In genomic region chr11:66408488-66409214, GRCh38 we compare ENCODE assay signal across 1 cellular context.
TF ChIP-seq lines count a peak whose summit lies in the region.

No MANE protein-coding gene starts in this region.

TF ChIP-seq in WTC11, 78 proteins besides CTCF, POLR2A, EP300 and RAD21 (continued from another document):
- TF ChIP-seq ZNF423 (CRISPR knock-in tag; IDR thresholded peaks at IDR 0.05) = no peak
- no peak for TF ChIP-seq ATF1 (CRISPR knock-in tag; IDR thresholded peaks at IDR 0.05)
- TF ChIP-seq AFF4 (CRISPR knock-in tag; IDR thresholded peaks at IDR 0.05; ENCODE audit: borderline replicate concordance) = peak; percentile 54; the same call in 1 of the 2 replicates
- TF ChIP-seq SP1 (CRISPR knock-in tag; conservative IDR thresholded peaks at IDR 0.05) = peak; percentile 35; the same call in 1 of the 2 replicates
- TF ChIP-seq USF1 (CRISPR knock-in tag; IDR thresholded peaks at IDR 0.05) = peak; percentile 27; the same call in 1 of the 2 replicates
- TF ChIP-seq HMGXB4 (CRISPR knock-in tag; IDR thresholded peaks at IDR 0.05) = peak; percentile 92
- TF ChIP-seq TCF7 (CRISPR knock-in tag; IDR thresholded peaks at IDR 0.05; ENCODE audit: low read depth) = no peak
- no peak for TF ChIP-seq GRHL2 (CRISPR knock-in tag; IDR thresholded peaks at IDR 0.05; ENCODE audit: insufficient replicate concordance, severe bottlenecking)
- TF ChIP-seq IRF2 (CRISPR knock-in tag; IDR thresholded peaks at IDR 0.05; ENCODE audit: borderline replicate concordance, low read depth) = no peak
- TF ChIP-seq NR3C1 (CRISPR knock-in tag; conservative IDR thresholded peaks at IDR 0.05; ENCODE audit: low read depth) = 0 out of 2 replicates have a peak, but pooled peaks have one; percentile 20
- no peak for TF ChIP-seq NFE2L1 (CRISPR knock-in tag; IDR thresholded peaks at IDR 0.05)
- no peak for TF ChIP-seq PRDM15 (CRISPR knock-in tag; IDR thresholded peaks at IDR 0.05)
- TF ChIP-seq ZNF219 (CRISPR knock-in tag; IDR thresholded peaks at IDR 0.05; ENCODE audit: borderline replicate concordance) = no peak
- TF ChIP-seq ZBTB21 (CRISPR knock-in tag; IDR thresholded peaks at IDR 0.05; ENCODE audit: borderline replicate concordance) = 0 out of 2 replicates have a peak, but pooled peaks have one; percentile 45
- no peak; the same call in 1 of the 2 replicates for TF ChIP-seq HMGA2 (CRISPR knock-in tag; IDR thresholded peaks at IDR 0.05)
- TF ChIP-seq CBFB (CRISPR knock-in tag; IDR thresholded peaks at IDR 0.05; ENCODE audit: low read depth) = 0 out of 2 replicates have a peak, but pooled peaks have one; percentile 80
- no peak for TF ChIP-seq ZNF232 (CRISPR knock-in tag; IDR thresholded peaks at IDR 0.05)
- 0 out of 2 replicates have a peak, but pooled peaks have one; percentile 47 for TF ChIP-seq E2F5 (CRISPR knock-in tag; IDR thresholded peaks at IDR 0.05)
- TF ChIP-seq MAX (CRISPR knock-in tag; IDR thresholded peaks at IDR 0.05) = peak; percentile 71
- peak; percentile 29; the same call in 1 of the 2 replicates for TF ChIP-seq TEAD1 (CRISPR knock-in tag; IDR thresholded peaks at IDR 0.05)
- no peak for TF ChIP-seq ATF2 (CRISPR knock-in tag; IDR thresholded peaks at IDR 0.05; ENCODE audit: borderline replicate concordance, low read depth)
- TF ChIP-seq ETV6 (CRISPR knock-in tag; IDR thresholded peaks at IDR 0.05) = no peak
- TF ChIP-seq ZNF281 (CRISPR knock-in tag; IDR thresholded peaks at IDR 0.05) = 0 out of 2 replicates have a peak, but pooled peaks have one; percentile 30
- TF ChIP-seq ZNF121 (CRISPR knock-in tag; IDR thresholded peaks at IDR 0.05) = no peak
- TF ChIP-seq ERG (CRISPR knock-in tag; IDR thresholded peaks at IDR 0.05) = 0 out of 2 replicates have a peak, but pooled peaks have one; percentile 23
- no peak for TF ChIP-seq ZNF512 (CRISPR knock-in tag; IDR thresholded peaks at IDR 0.05; ENCODE audit: borderline replicate concordance)
- TF ChIP-seq SMAD4 (CRISPR knock-in tag; IDR thresholded peaks at IDR 0.05) = no peak
